Comparison of ENCODE assay signal across 8 cellular contexts in the genomic region with DNA sequence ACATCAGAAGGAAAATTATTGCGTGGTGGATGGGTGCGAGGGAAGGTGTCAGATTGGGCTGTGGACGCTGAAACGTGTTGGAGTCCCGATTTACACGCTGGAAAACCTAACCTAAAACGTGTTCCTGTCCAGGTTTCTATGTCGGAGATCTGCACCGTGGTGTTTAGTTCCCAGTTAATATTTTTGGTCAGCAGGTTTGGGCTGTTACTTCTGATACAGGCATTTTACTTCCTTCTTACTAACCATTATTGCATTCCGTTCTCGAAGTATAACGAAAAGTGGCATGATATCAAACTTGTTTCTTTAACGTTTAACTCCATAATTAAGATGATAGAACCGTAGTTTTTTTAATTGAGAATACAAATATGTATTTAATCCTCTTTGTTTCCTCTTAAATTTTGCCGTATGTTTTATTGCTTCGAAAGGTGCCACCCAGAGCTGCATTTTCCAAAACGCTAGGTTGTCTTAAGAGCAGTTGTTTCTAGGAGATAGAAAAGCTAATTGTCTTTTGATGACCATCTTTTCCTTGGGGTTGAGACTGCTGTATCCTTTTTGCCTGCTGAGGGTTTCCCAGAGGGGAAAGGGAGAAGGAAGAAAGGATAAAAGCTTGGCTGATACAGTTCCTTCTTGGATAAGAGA. TPM values are rescaled to one million over a fixed set of nuclear protein-coding genes. Genes with fewer than 3 reads are reported as not detected.
DNase-seq lines count a peak whose midpoint lies in the region; ATAC-seq and TF ChIP-seq lines count a peak whose summit lies in the region.

No MANE protein-coding gene starts in this region.

- peak overlapping the region; percentile 90 for H3K4me2 ChIP-seq in smooth muscle cell

- peaks cover 8% of the 10 kb centered on the region; the same call in 1 of the 2 replicates for H3K27me3 ChIP-seq in iPS DF 6.9 (ENCODE audit: control insufficient read depth, insufficient read depth, low read length)
- no peaks in the 10 kb centered on the region for H3K27me3 ChIP-seq in smooth muscle cell (ENCODE audit: low read depth)

- no CpG with 5 or more reads among the region's 17 CpGs for WGBS in iPS DF 6.9 (ENCODE audit: insufficient coverage, insufficient read length)
- 37% methylated on average over 17 of the region's 17 CpGs for WGBS in smooth muscle cell (ENCODE audit: low lambda C conversion rate)

- POLR2A ChIA-PET in activated CD4-positive, alpha-beta memory T cell treated with anti-CD3 and anti-CD28 coated beads for 36 hours (lab: Charles Lee) = interaction anchor here (0.6 to 1.5 kb wide), 2 partner anchors 26 to 29 kb away, joined by 3 to 7 read pairs; no protein-coding TSS in a partner anchor

- H3K36me3 ChIP-seq in iPS DF 6.9 (ENCODE audit: control insufficient read depth, insufficient read depth, low read length) = no peaks in the 10 kb centered on the region; the same call in 1 of the 2 replicates
- no peaks in the 10 kb centered on the region for H3K36me3 ChIP-seq in smooth muscle cell (ENCODE audit: low read depth)

- no peak for ATAC-seq in HG02763 (IDR thresholded peaks at IDR 0.05; ENCODE audit: unreplicated experiment)

- no peaks in the 10 kb centered on the region for H3K36me3 Mint-ChIP-seq in HFFc6 (ENCODE audit: low read depth)
- H3K36me3 Mint-ChIP-seq in activated CD4-positive, alpha-beta memory T cell treated with anti-CD3 and anti-CD28 coated beads for 36 hours = no peaks in the 10 kb centered on the region

- no peak for TF ChIP-seq CTCF in HFFc6 (IDR thresholded peaks at IDR 0.05)
- TF ChIP-seq CTCF in smooth muscle cell (IDR thresholded peaks at IDR 0.05; ENCODE audit: borderline replicate concordance, insufficient read depth, poor library complexity, severe bottlenecking) = no peak

- H3K9me3 Mint-ChIP-seq in HFFc6 = no peaks in the 10 kb centered on the region
- no peaks in the 10 kb centered on the region for H3K9me3 Mint-ChIP-seq in activated CD4-positive, alpha-beta memory T cell treated with anti-CD3 and anti-CD28 coated beads for 36 hours

- H3K27me3 Mint-ChIP-seq in HFFc6 (ENCODE audit: insufficient read depth) = peaks cover 18% of the 10 kb centered on the region
- no peaks in the 10 kb centered on the region for H3K27me3 Mint-ChIP-seq in activated CD4-positive, alpha-beta memory T cell treated with anti-CD3 and anti-CD28 coated beads for 36 hours

- peak overlapping the region; percentile 76 for H3K4me3 Mint-ChIP-seq in HFFc6
- H3K4me3 Mint-ChIP-seq in activated CD4-positive, alpha-beta memory T cell treated with anti-CD3 and anti-CD28 coated beads for 36 hours = peak overlapping the region; percentile 80

- H3K79me2 ChIP-seq in smooth muscle cell (ENCODE audit: low read depth) = peaks cover 54% of the 10 kb centered on the region

- DNase-seq in HFFc6 = no peak
- no peak for DNase-seq in activated CD4-positive, alpha-beta memory T cell treated with anti-CD3 and anti-CD28 coated beads for 36 hours
- DNase-seq in iPS DF 6.9 (ENCODE audit: low read depth, low spot score) = no peak
- no peak for DNase-seq in smooth muscle cell (lab: John Stamatoyannopoulos, UW; ENCODE audit: unreplicated experiment)
- DNase-seq in amygdala (lab: John Stamatoyannopoulos, UW) = no peak
- no peak for DNase-seq in UCSD-AML1 (lab: John Stamatoyannopoulos, UW; ENCODE audit: unreplicated experiment)
- no peak for DNase-seq in NCI-H2029 treated with DMSO at 0.1 percent for 48 hours (lab: John Stamatoyannopoulos, UW)

- H3K4me3 ChIP-seq in iPS DF 6.9 (ENCODE audit: low read length) = peak overlapping the region; percentile 85; the same call in 1 of the 2 replicates
- H3K4me3 ChIP-seq in smooth muscle cell = peak overlapping the region; percentile 82

- H3K4me1 Mint-ChIP-seq in HFFc6 (ENCODE audit: low read depth) = peaks cover 16% of the 10 kb centered on the region
- peaks cover 57% of the 10 kb centered on the region for H3K4me1 Mint-ChIP-seq in activated CD4-positive, alpha-beta memory T cell treated with anti-CD3 and anti-CD28 coated beads for 36 hours (ENCODE audit: low read depth)

- H3K4me1 ChIP-seq in iPS DF 6.9 (ENCODE audit: control insufficient read depth, insufficient read depth, low read length) (no peaks in the 10 kb centered on the region; the same call in 1 of the 2 replicates), smooth muscle cell (ENCODE audit: low read depth) (no peaks in the 10 kb centered on the region)

- H4K20me1 ChIP-seq in smooth muscle cell (ENCODE audit: low read depth) = peaks cover 49% of the 10 kb centered on the region

- H3K9me3 ChIP-seq in iPS DF 6.9 (ENCODE audit: control insufficient read depth, insufficient read depth, low read length) (no peaks in the 10 kb centered on the region), smooth muscle cell (replicated peaks; ENCODE audit: low read depth) (no peaks in the 10 kb centered on the region)

- intact Hi-C loops in activated CD4-positive, alpha-beta memory T cell treated with anti-CD3 and anti-CD28 coated beads for 36 hours (cut with micrococcal nuclease) = loop anchor here (5.0 kb wide), 4 partner anchors 52 to 742 kb away; a partner anchor contains a TSS

- CTCF ChIA-PET in activated CD4-positive, alpha-beta memory T cell treated with anti-CD3 and anti-CD28 coated beads for 36 hours (lab: Charles Lee) = interaction anchor here (1.1 to 5.4 kb wide), 6 partner anchors 21 to 274 kb away, joined by 3 to 73 read pairs (median 6); a partner anchor contains a TSS

- peaks cover 26% of the 10 kb centered on the region for H3F3A ChIP-seq in smooth muscle cell (ENCODE audit: low read depth)

- no peak overlapping the region for H3K27ac Mint-ChIP-seq in HFFc6
- H3K27ac Mint-ChIP-seq in activated CD4-positive, alpha-beta memory T cell treated with anti-CD3 and anti-CD28 coated beads for 36 hours = peak overlapping the region; percentile 72

- H3K27ac ChIP-seq in iPS DF 6.9 (ENCODE audit: low read length) (no peak overlapping the region), smooth muscle cell (ENCODE audit: low read depth) (peak overlapping the region; percentile 28)

- H3K9ac ChIP-seq in smooth muscle cell (ENCODE audit: low read depth) = peak overlapping the region; percentile 48

- H2AFZ ChIP-seq in smooth muscle cell (ENCODE audit: low read depth) = peak overlapping the region; percentile 60

RNA-seq across cellular contexts. Expression of a gene that starts 1.3 kb away (rescaled TPM):
- 1 to 10 TPM; 1.7 to 3.2 (median 2.2) TPM for total RNA-seq in HFFc6 (2021; fragmentation: NEBNext Ultra II Directional; extraction: Animal tissue kit (Norgen Biotek cat#: 25700))
- 10 to 100 TPM; 37.6 to 40.6 TPM for total RNA-seq in activated CD4-positive, alpha-beta memory T cell treated with anti-CD3 and anti-CD28 coated beads for 36 hours
- 20.3 and 28.9 TPM in 2 replicates for total RNA-seq in smooth muscle cell
- 25.6 and 27.6 TPM in 2 replicates for polyA plus RNA-seq in smooth muscle cell
